Comparison of ENCODE assay signal across 1 cellular context in genomic region chr4:125268065-125268755, GRCh38.
TF ChIP-seq lines count a peak whose summit lies in the region.

No MANE protein-coding gene starts in this region.

TF ChIP-seq in SK-N-SH treated with all-trans-retinoic acid at 6 μM for 48 hours, 23 proteins besides CTCF, POLR2A, EP300 and RAD21 (continued from another document):
- TF ChIP-seq PPARA (CRISPR knock-in tag; IDR thresholded peaks at IDR 0.05; ENCODE audit: borderline replicate concordance) (no peak), ZNF565 (CRISPR knock-in tag; conservative IDR thresholded peaks at IDR 0.05; ENCODE audit: low read depth) (no peak), CREB5 (CRISPR knock-in tag; IDR thresholded peaks at IDR 0.05; ENCODE audit: low read depth) (no peak), ISL1 (CRISPR knock-in tag; IDR thresholded peaks at IDR 0.05) (no peak), ZFP3 (CRISPR knock-in tag; IDR thresholded peaks at IDR 0.05) (no peak), ZC3H10 (CRISPR knock-in tag; IDR thresholded peaks at IDR 0.05) (no peak), ZFP30 (CRISPR knock-in tag; IDR thresholded peaks at IDR 0.05) (no peak), OSR1 (CRISPR knock-in tag; IDR thresholded peaks at IDR 0.05) (no peak), RARB (CRISPR knock-in tag; IDR thresholded peaks at IDR 0.05) (no peak), BACH2 (CRISPR knock-in tag; IDR thresholded peaks at IDR 0.05; ENCODE audit: borderline replicate concordance) (no peak), ZNF70 (CRISPR knock-in tag; IDR thresholded peaks at IDR 0.05) (no peak), SNAI2 (CRISPR knock-in tag; IDR thresholded peaks at IDR 0.05) (no peak), CSRNP3 (CRISPR knock-in tag; IDR thresholded peaks at IDR 0.05) (no peak)
